Comparison of ENCODE assay signal across 8 cellular contexts in genomic region chr3:36943601-36944000, GRCh38. TPM values are rescaled to one million over a fixed set of nuclear protein-coding genes. Genes with fewer than 3 reads are reported as not detected.
DNase-seq lines count a peak whose midpoint lies in the region; ATAC-seq and TF ChIP-seq lines count a peak whose summit lies in the region.

No MANE protein-coding gene starts in this region.

- TF ChIP-seq CTCF in foreskin fibroblast (IDR thresholded peaks at IDR 0.05; ENCODE audit: low read depth, low read length), result no peak

- H3K4me3 ChIP-seq in foreskin fibroblast (ENCODE audit: low read depth in 1 of 2, low read length in 2 of 2) (peak overlapping the region; percentile 50 to 74), skeletal muscle tissue (ENCODE audit: low read length in 3 of 3) (peak overlapping the region; percentile 70 to 81 (median 76))

- H3K4me1 Mint-ChIP-seq in T-helper 17 cell, result peaks cover 16% of the 10 kb centered on the region

- peak overlapping the region; percentile 87 for H3K4me3 Mint-ChIP-seq in T-helper 17 cell

- H3K4me1 ChIP-seq in skeletal muscle tissue (ENCODE audit: control insufficient read depth in 3 of 3, insufficient read depth in 3 of 3, low read length in 3 of 3), result peaks cover 7 to 11% (median 7%) of the 10 kb centered on the region in 3 donors

- H3K9me3 ChIP-seq in T-helper 17 cell (ENCODE audit: control insufficient read depth, low read length, poor library complexity, severe bottlenecking) (no peaks in the 10 kb centered on the region), skeletal muscle tissue (ENCODE audit: control insufficient read depth in 3 of 3, low read length in 3 of 3) (peaks cover 0 to 2% (median 0%) of the 10 kb centered on the region in 3 donors)

- DNase-seq in DMS 273 (lab: John Stamatoyannopoulos, UW; ENCODE audit: unreplicated experiment), result peak; percentile 47
- DNase-seq in DMS 273 treated with DMSO at 0.1 percent for 48 hours (lab: John Stamatoyannopoulos, UW), result no peak
- DNase-seq in T-helper 17 cell, result no peak
- no peak for DNase-seq in foreskin fibroblast
- DNase-seq in NCI-H2196 treated with DMSO at 0.1 percent for 48 hours (lab: John Stamatoyannopoulos, UW; ENCODE audit: unreplicated experiment), result no peak
- DNase-seq in stimulated activated CD4-positive, alpha-beta T cell treated with anti-CD3 and anti-CD28 coated beads, Interleukin-4, amount 100 ng/mL, for 24 hours, result no peak

- H3K36me3 ChIP-seq in skeletal muscle tissue (ENCODE audit: control insufficient read depth in 3 of 3, insufficient read depth in 3 of 3, low read length in 3 of 3), result no peaks in the 10 kb centered on the region

- peak overlapping the region; percentile 46 to 81 (median 75) for H3K9ac ChIP-seq in skeletal muscle tissue (ENCODE audit: low read depth in 1 of 3, low read length in 3 of 3)

- peak overlapping the region; percentile 8 for H3K27ac ChIP-seq in skeletal muscle tissue (ENCODE audit: low read depth, low read length)

- peak overlapping the region; percentile 11 for H3K27ac Mint-ChIP-seq in T-helper 17 cell

- H3K27me3 ChIP-seq in skeletal muscle tissue (ENCODE audit: control insufficient read depth in 3 of 3, insufficient read depth in 3 of 3, low read length in 3 of 3), result peaks cover 2 to 13% (median 13%) of the 10 kb centered on the region in 3 donors

- ATAC-seq in T-helper 17 cell (no peak), HG02610 (IDR thresholded peaks at IDR 0.05; ENCODE audit: unreplicated experiment) (no peak)

- no peaks in the 10 kb centered on the region for H3K27me3 Mint-ChIP-seq in T-helper 17 cell

- H3K36me3 Mint-ChIP-seq in T-helper 17 cell (ENCODE audit: low read depth), result peaks cover 2% of the 10 kb centered on the region

RNA-seq across cellular contexts. Expression of gene TRANK1, which starts 1.3 kb away (rescaled TPM):
- 10 to 100 TPM; 64.7 to 89.7 TPM for total RNA-seq in T-helper 17 cell
- total RNA-seq in skeletal muscle tissue, result 5.7 TPM

RNA-seq across cellular contexts. Expression of gene EPM2AIP1, which starts 49.3 kb away (rescaled TPM):
- total RNA-seq in T-helper 17 cell (10 to 100 TPM; 31.8 to 32.9 TPM), skeletal muscle tissue (22.4 TPM)

RNA-seq across cellular contexts. Expression of gene MLH1, which starts 49.7 kb away (rescaled TPM):
- 10 to 100 TPM; 25.7 to 27.7 TPM for total RNA-seq in T-helper 17 cell
- 53.8 TPM for total RNA-seq in skeletal muscle tissue
